In genomic region chr18:25295624-25296138, GRCh38 we compare ENCODE assay signal across 2 cellular contexts.
A peak's percentile ranks its signal among the peaks of the same experiment; 100 is the strongest.
TF ChIP-seq lines count a peak whose summit lies in the region.

No MANE protein-coding gene starts in this region.

TF ChIP-seq in A549, 52 proteins besides CTCF, POLR2A, EP300 and RAD21:
- TF ChIP-seq, protein P1, sequence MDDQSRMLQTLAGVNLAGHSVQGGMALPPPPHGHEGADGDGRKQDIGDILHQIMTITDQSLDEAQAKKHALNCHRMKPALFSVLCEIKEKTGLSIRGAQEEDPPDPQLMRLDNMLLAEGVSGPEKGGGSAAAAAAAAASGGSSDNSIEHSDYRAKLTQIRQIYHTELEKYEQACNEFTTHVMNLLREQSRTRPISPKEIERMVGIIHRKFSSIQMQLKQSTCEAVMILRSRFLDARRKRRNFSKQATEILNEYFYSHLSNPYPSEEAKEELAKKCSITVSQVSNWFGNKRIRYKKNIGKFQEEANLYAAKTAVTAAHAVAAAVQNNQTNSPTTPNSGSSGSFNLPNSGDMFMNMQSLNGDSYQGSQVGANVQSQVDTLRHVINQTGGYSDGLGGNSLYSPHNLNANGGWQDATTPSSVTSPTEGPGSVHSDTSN (IDR thresholded peaks at IDR 0.05), result no peak
- TF ChIP-seq MAFK (IDR thresholded peaks at IDR 0.05; ENCODE audit: partially characterized antibody) (peak; percentile 58), NFE2L2 (conservative IDR thresholded peaks at IDR 0.05; ENCODE audit: low read length) (peak; percentile 76)

TF ChIP-seq in H1, 55 proteins besides CTCF, POLR2A, EP300 and RAD21:
- TF ChIP-seq KDM1A (IDR thresholded peaks at IDR 0.05; ENCODE audit: borderline replicate concordance, low read length) (no peak), TAF1 (IDR thresholded peaks at IDR 0.05; ENCODE audit: low read depth, low read length) (no peak), BACH1 (IDR thresholded peaks at IDR 0.05; ENCODE audit: low read length) (peak; percentile 47), GTF2F1 (IDR thresholded peaks at IDR 0.05; ENCODE audit: borderline replicate concordance, low read depth, low read length) (no peak), MAFK (IDR thresholded peaks at IDR 0.05; ENCODE audit: low read depth, low read length) (0 out of 2 replicates have a peak, but pooled peaks have one; percentile 13)
